17 cellular contexts compared by ENCODE assay signal in genomic region chr4:99648321-99648720, GRCh38. TPM values are rescaled to one million over a fixed set of nuclear protein-coding genes. Genes with fewer than 3 reads are reported as not detected.
DNase-seq lines count a peak whose midpoint lies in the region; ATAC-seq and TF ChIP-seq lines count a peak whose summit lies in the region.
"Had no signal": no experiment of that assay in that cellular context is flagged by ENCODE, and none has a peak within 500 bp of the region (broad histone marks: within the 10 kb centered on the region; RNA-seq: fewer than 3 reads in every experiment).

No MANE protein-coding gene starts in this region.

- H3K36me3 Mint-ChIP-seq in glutamatergic neuron (ENCODE audit: unreplicated experiment) = no peaks in the 10 kb centered on the region

- no peak overlapping the region for H3K4me3 Mint-ChIP-seq in glutamatergic neuron (ENCODE audit: unreplicated experiment)

- H3K4me3 ChIP-seq in BLaER1 (no peak overlapping the region), osteoblast (ENCODE audit: insufficient read depth, low read length) (no peak overlapping the region), upper lobe of left lung (no peak overlapping the region), PC-3 (ENCODE audit: low read length) (no peak overlapping the region)
- H3K4me3 ChIP-seq: SJCRH30 had no signal

- H3K27ac Mint-ChIP-seq in glutamatergic neuron (ENCODE audit: unreplicated experiment) = peak overlapping the region; percentile 19

- H3K9ac ChIP-seq in BLaER1 (no peak overlapping the region), PC-3 (ENCODE audit: low read length) (no peak overlapping the region)

- H3K4me1 ChIP-seq in BLaER1 = peaks cover 54% of the 10 kb centered on the region
- H3K4me1 ChIP-seq in osteoblast (ENCODE audit: insufficient read depth, low read length) = no peaks in the 10 kb centered on the region
- no peaks in the 10 kb centered on the region for H3K4me1 ChIP-seq in upper lobe of left lung
- H3K4me1 ChIP-seq in PC-3 (ENCODE audit: insufficient read depth, low read length) = no peaks in the 10 kb centered on the region
- H3K4me1 ChIP-seq: SJCRH30 had no signal

- peaks cover 39% of the 10 kb centered on the region for H3K4me1 Mint-ChIP-seq in glutamatergic neuron (ENCODE audit: low read depth, unreplicated experiment)

- no peaks in the 10 kb centered on the region for H3K79me2 ChIP-seq in osteoblast (ENCODE audit: insufficient read depth, low read length)
- no peaks in the 10 kb centered on the region for H3K79me2 ChIP-seq in PC-3 (ENCODE audit: low read length)

- TF ChIP-seq CTCF in glutamatergic neuron (IDR thresholded peaks at IDR 0.05; ENCODE audit: partially characterized antibody, unreplicated experiment) (no peak), osteoblast (IDR thresholded peaks at IDR 0.05; ENCODE audit: extremely low read depth, low read depth, low read length) (no peak), upper lobe of left lung (IDR thresholded peaks at IDR 0.05) (no peak), PC-3 (conservative IDR thresholded peaks at IDR 0.05; ENCODE audit: low read depth, low read length) (no peak)

- no peak for TF ChIP-seq POLR2A in upper lobe of left lung (IDR thresholded peaks at IDR 0.05)

- H2AFZ ChIP-seq in osteoblast (ENCODE audit: low read length) (no peak overlapping the region), PC-3 (ENCODE audit: low read length) (no peak overlapping the region)

- intact Hi-C loops in PC-3 (cut with micrococcal nuclease) = no loop called here

- H4K20me1 ChIP-seq in BLaER1 (no peaks in the 10 kb centered on the region), osteoblast (ENCODE audit: insufficient read depth, low read length) (no peaks in the 10 kb centered on the region), PC-3 (ENCODE audit: low read length) (no peaks in the 10 kb centered on the region)

- H3K9me3 ChIP-seq in BLaER1 (peaks cover 16% of the 10 kb centered on the region; the same call in 1 of the 2 replicates), osteoblast (ENCODE audit: low read depth, low read length) (no peaks in the 10 kb centered on the region), upper lobe of left lung (no peaks in the 10 kb centered on the region), PC-3 (ENCODE audit: low read length) (no peaks in the 10 kb centered on the region)
- H3K9me3 ChIP-seq: SJCRH30 had no signal

- peaks cover 9% of the 10 kb centered on the region for H3K27me3 Mint-ChIP-seq in glutamatergic neuron (ENCODE audit: unreplicated experiment)

- H3F3A ChIP-seq in PC-3 (ENCODE audit: low read length, unreplicated experiment) = no peaks in the 10 kb centered on the region

- no TSS peak for BruUV-seq in PC-3 (replicated peaks; lab: Mats Ljungman, UMichigan)

- H3K27ac ChIP-seq in BLaER1 = peak overlapping the region; percentile 48; the same call in 1 of the 2 replicates
- H3K27ac ChIP-seq in osteoblast (ENCODE audit: low read depth, low read length) = no peak overlapping the region
- no peak overlapping the region for H3K27ac ChIP-seq in upper lobe of left lung
- no peak overlapping the region for H3K27ac ChIP-seq in PC-3 (ENCODE audit: low read length)
- H3K27ac ChIP-seq: HL-60, SJCRH30 had no signal

- ATAC-seq in upper lobe of left lung (ENCODE audit: low FRiP score in 2 of 2) = no peak
- ATAC-seq in PC-3 = no peak
- no peak for ATAC-seq in GM18868 (IDR thresholded peaks at IDR 0.05; ENCODE audit: unreplicated experiment)

- H3K4me2 ChIP-seq in BLaER1 = peak overlapping the region; percentile 51
- H3K4me2 ChIP-seq in osteoblast (ENCODE audit: insufficient read depth, low read length) = no peak overlapping the region
- H3K4me2 ChIP-seq in PC-3 (ENCODE audit: low read length) = no peak overlapping the region

- H3K9me2 ChIP-seq in PC-3 (replicated peaks; ENCODE audit: low read length) = no peaks in the 10 kb centered on the region

- 77 to 84% methylated on average over 1 of the region's 1 CpG for WGBS in upper lobe of left lung, 2 donors

- peak; percentile 65 for DNase-seq in NCI-H82 treated with DMSO at 0.1 percent for 48 hours (lab: John Stamatoyannopoulos, UW; ENCODE audit: unreplicated experiment)
- no peak for DNase-seq in glutamatergic neuron
- peak; percentile 26 for DNase-seq in osteoblast (ENCODE audit: insufficient read length, low spot score, missing footprints)
- DNase-seq in upper lobe of left lung = no peak
- no peak for DNase-seq in PC-3
- DNase-seq in activated naive CD4-positive, alpha-beta T cell treated with anti-CD3 and anti-CD28 coated beads, Interleukin-2, amount 50 U/mL, for 16 hours = no peak
- DNase-seq: C1 segment of cervical spinal cord; EL; HCEC 1CT; NCI-H187 treated with DMSO at 0.1 percent for 48 hours; NCI-H526; NK-92 treated with Interleukin-12 subunit alpha and Interleukin-12 subunit beta, amount 100 ng/mL, for 24 hours; OCI-M1 had no signal

- CTCF ChIA-PET in PC-3 (lab: Charles Lee) = no interaction called here

- no peaks in the 10 kb centered on the region for H3K27me3 ChIP-seq in BLaER1
- H3K27me3 ChIP-seq in osteoblast (ENCODE audit: insufficient read depth, low read length) = no peaks in the 10 kb centered on the region
- no peaks in the 10 kb centered on the region for H3K27me3 ChIP-seq in upper lobe of left lung
- H3K27me3 ChIP-seq in PC-3 (ENCODE audit: low read length) = no peaks in the 10 kb centered on the region
- H3K27me3 ChIP-seq: SJCRH30 had no signal

- peaks cover 8% of the 10 kb centered on the region for H3K9me3 Mint-ChIP-seq in glutamatergic neuron (ENCODE audit: unreplicated experiment)

- no peak for TF ChIP-seq EP300 in upper lobe of left lung (IDR thresholded peaks at IDR 0.05)

- POLR2A ChIA-PET in PC-3 (lab: Charles Lee; ENCODE audit: unreplicated experiment) = interaction anchor here (0.6 kb wide), 1 partner anchor 81 kb away, joined by 4 read pairs; no protein-coding TSS in a partner anchor

- no peaks in the 10 kb centered on the region for H3K36me3 ChIP-seq in BLaER1
- no peaks in the 10 kb centered on the region for H3K36me3 ChIP-seq in osteoblast (ENCODE audit: insufficient read depth, low read length)
- H3K36me3 ChIP-seq in upper lobe of left lung = no peaks in the 10 kb centered on the region
- H3K36me3 ChIP-seq in PC-3 (ENCODE audit: low read depth, low read length) = no peaks in the 10 kb centered on the region
- H3K36me3 ChIP-seq: SJCRH30 had no signal

RNA-seq across cellular contexts. Expression of gene C4orf54, which starts 9.3 kb away (rescaled TPM):
- total RNA-seq in glutamatergic neuron (ENCODE audit: unreplicated experiment) = not detected
- total RNA-seq in osteoblast = under 0.01 TPM in 1 of 2 replicates, not detected in the other
- under 1 TPM in 2 of 6 donors, not detected in 4; 0.03 TPM for total RNA-seq in upper lobe of left lung
- 0.04 TPM in 1 of 2 replicates, not detected in the other for total RNA-seq in PC-3 (2014; rRNA removed)

Comparison
In these comparisons a context has a peak if more than half of its experiments do, and no peak if none do; other contexts are left out.
1. DNase-seq: peak in NCI-H82 treated with DMSO at 0.1 percent for 48 hours (single experiment) and osteoblast (single experiment); none in glutamatergic neuron (single experiment), upper lobe of left lung (0 of 2), PC-3 (single experiment) and activated naive CD4-positive, alpha-beta T cell treated with anti-CD3 and anti-CD28 coated beads, Interleukin-2, amount 50 U/mL, for 16 hours (single experiment).